1 cellular context compared by ENCODE assay signal in the genomic region with DNA sequence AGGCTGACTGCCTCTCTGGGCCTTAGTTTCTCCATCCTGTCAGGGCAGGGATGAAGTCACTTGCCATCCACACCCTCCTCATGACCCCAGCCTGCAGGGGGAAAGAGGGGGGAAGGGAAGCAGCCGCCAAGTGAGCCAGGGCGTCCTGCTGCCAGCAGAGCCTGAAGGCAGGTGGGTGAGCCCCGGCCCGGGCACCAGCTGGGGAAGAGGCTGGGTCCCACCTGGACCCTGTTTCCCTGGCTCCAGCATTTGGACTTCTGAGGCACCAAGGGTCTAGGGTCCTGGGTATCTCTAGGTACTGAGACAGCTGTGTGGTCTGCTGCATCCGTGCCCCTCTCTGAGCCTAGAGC.
A peak's percentile ranks its signal among the peaks of the same experiment; 100 is the strongest.
TF ChIP-seq lines count a peak whose summit lies in the region.

No MANE protein-coding gene starts in this region.

TF ChIP-seq in K562, 482 proteins besides CTCF, POLR2A, EP300 and RAD21:
- TF ChIP-seq CREB1 (IDR thresholded peaks at IDR 0.05), result no peak
- TF ChIP-seq CREB1 (CRISPR knock-in tag; IDR thresholded peaks at IDR 0.05), result no peak
- TF ChIP-seq VEZF1 (CRISPR knock-in tag; IDR thresholded peaks at IDR 0.05), result 0 out of 2 replicates have a peak, but pooled peaks have one; percentile 11
- TF ChIP-seq, protein P1, sequence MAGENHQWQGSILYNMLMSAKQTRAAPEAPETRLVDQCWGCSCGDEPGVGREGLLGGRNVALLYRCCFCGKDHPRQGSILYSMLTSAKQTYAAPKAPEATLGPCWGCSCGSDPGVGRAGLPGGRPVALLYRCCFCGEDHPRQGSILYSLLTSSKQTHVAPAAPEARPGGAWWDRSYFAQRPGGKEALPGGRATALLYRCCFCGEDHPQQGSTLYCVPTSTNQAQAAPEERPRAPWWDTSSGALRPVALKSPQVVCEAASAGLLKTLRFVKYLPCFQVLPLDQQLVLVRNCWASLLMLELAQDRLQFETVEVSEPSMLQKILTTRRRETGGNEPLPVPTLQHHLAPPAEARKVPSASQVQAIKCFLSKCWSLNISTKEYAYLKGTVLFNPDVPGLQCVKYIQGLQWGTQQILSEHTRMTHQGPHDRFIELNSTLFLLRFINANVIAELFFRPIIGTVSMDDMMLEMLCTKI (IDR thresholded peaks at IDR 0.05; ENCODE audit: partially characterized antibody), result no peak
- TF ChIP-seq NR2C1 (IDR thresholded peaks at IDR 0.05), result no peak
- TF ChIP-seq NR2C1 (tag; IDR thresholded peaks at IDR 0.05), result no peak
- TF ChIP-seq RBM22 (IDR thresholded peaks at IDR 0.05; ENCODE audit: low read depth, low read length, poor library complexity, severe bottlenecking), result no peak
- TF ChIP-seq SAP30 (IDR thresholded peaks at IDR 0.05; ENCODE audit: borderline replicate concordance, insufficient read depth, low read depth, low read length, poor library complexity, severe bottlenecking), result no peak
